Comparison of ENCODE assay signal across 32 cellular contexts in genomic region chr10:93773120-93773519, GRCh38. TPM values are rescaled to one million over a fixed set of nuclear protein-coding genes. Genes with fewer than 3 reads are reported as not detected.
"Had no signal": no experiment of that assay in that cellular context is flagged by ENCODE, and none has a peak within 500 bp of the region (broad histone marks: within the 10 kb centered on the region; RNA-seq: fewer than 3 reads in every experiment).

No MANE protein-coding gene starts in this region.

- DNase-seq: activated CD4-positive, alpha-beta memory T cell treated with anti-CD3 and anti-CD28 coated beads for 36 hours; activated CD4-positive, alpha-beta T cell treated with anti-CD3 and anti-CD28 coated beads, Interleukin-2, amount 10 ng/mL, durations not matched to agents 24 days and 14 days; activated CD4-positive, CD25-positive, alpha-beta regulatory T cell treated with anti-CD3 and anti-CD28 coated beads, Interleukin-2, amount 50 U/mL, for 72 hours; activated CD8-positive, alpha-beta memory T cell treated with anti-CD3 and anti-CD28 coated beads, Interleukin-2, amount 50 U/mL, for 4 hours; activated gamma-delta T cell; activated naive CD4-positive, alpha-beta T cell treated with anti-CD3 and anti-CD28 coated beads, Interleukin-2, amount 10 ng/mL, durations not matched to agents 7 days and 5 days; activated naive CD8-positive, alpha-beta T cell treated with anti-CD3 and anti-CD28 coated beads, Interleukin-2, amount 10 ng/mL, durations not matched to agents 7 days and 5 days; activated T-cell treated with anti-CD3 and anti-CD28 coated beads, Interleukin-2, amount 50 U/mL, for 1 hour; amniotic stem cell; dermis blood vessel endothelial cell; effector CD8-positive, alpha-beta T cell; glutamatergic neuron; islet precursor cell; left cardiac atrium; naive B cell; nephron progenitor cell; stimulated activated CD4-positive, alpha-beta T cell treated with anti-CD3 and anti-CD28 coated beads, Interleukin-1b, Interleukin-23, amount 100 ng/mL, for 48 hours; stimulated activated CD4-positive, alpha-beta T cell treated with anti-CD3 and anti-CD28 coated beads, Interleukin-4, amount 100 ng/mL, for 4 hours; stimulated activated CD8-positive, alpha-beta memory T cell treated with anti-CD3 and anti-CD28 coated beads, Interleukin-4, amount 100 ng/mL, for 48 hours; stomach; T-helper 2 cell; tibial artery had no signal

- H3K4me3 Mint-ChIP-seq: activated CD4-positive, alpha-beta memory T cell treated with anti-CD3 and anti-CD28 coated beads for 36 hours; activated CD4-positive, alpha-beta T cell treated with anti-CD3 and anti-CD28 coated beads, Interleukin-2, amount 10 ng/mL, durations not matched to agents 24 days and 14 days; activated naive CD4-positive, alpha-beta T cell treated with anti-CD3 and anti-CD28 coated beads, Interleukin-2, amount 10 ng/mL, durations not matched to agents 7 days and 5 days; activated naive CD8-positive, alpha-beta T cell treated with anti-CD3 and anti-CD28 coated beads, Interleukin-2, amount 10 ng/mL, durations not matched to agents 7 days and 5 days; activated T-helper 1 cell treated with anti-CD3 and anti-CD28 coated beads, Interleukin-12 subunit alpha, Interleukin-12 subunit beta, Interleukin-2, Interleukin-4 antibody, amounts not matched to agents 30 ng/mL and 10 ng/mL and 1 ng/mL, durations not matched to agents 14 hours and 24 hours and 36 hours; central memory CD8-positive, alpha-beta T cell; mesothelial cell of epicardium; nephron progenitor cell; stimulated activated memory B cell treated with anti-CD40 and anti-IgM and Interleukin-4, amounts not matched to agents 10 μg/mL and 1 μg/mL and 100 μg/mL, for 72 hours had no signal

- H3K36me3 ChIP-seq: breast epithelium, neutrophil, stomach, tibial artery had no signal

- H3K4me1 Mint-ChIP-seq: activated CD4-positive, alpha-beta T cell treated with anti-CD3 and anti-CD28 coated beads, Interleukin-2, amount 10 ng/mL, durations not matched to agents 24 days and 14 days; activated naive CD4-positive, alpha-beta T cell treated with anti-CD3 and anti-CD28 coated beads, Interleukin-2, amount 10 ng/mL, durations not matched to agents 7 days and 5 days; activated naive CD8-positive, alpha-beta T cell treated with anti-CD3 and anti-CD28 coated beads, Interleukin-2, amount 10 ng/mL, durations not matched to agents 7 days and 5 days; central memory CD8-positive, alpha-beta T cell; naive B cell; stimulated activated memory B cell treated with anti-CD40 and anti-IgM and Interleukin-4, amounts not matched to agents 10 μg/mL and 1 μg/mL and 100 μg/mL, for 72 hours had no signal

- H3K36me3 Mint-ChIP-seq: activated CD4-positive, alpha-beta memory T cell treated with anti-CD3 and anti-CD28 coated beads for 36 hours; activated naive CD4-positive, alpha-beta T cell treated with anti-CD3 and anti-CD28 coated beads, Interleukin-2, amount 10 ng/mL, durations not matched to agents 7 days and 5 days; activated naive CD8-positive, alpha-beta T cell treated with anti-CD3 and anti-CD28 coated beads, Interleukin-2, amount 10 ng/mL, durations not matched to agents 7 days and 5 days; mesothelial cell of epicardium; naive B cell; stimulated activated memory B cell treated with anti-CD40 and anti-IgM and Interleukin-4, amounts not matched to agents 10 μg/mL and 1 μg/mL and 100 μg/mL, for 72 hours had no signal

- H3K27ac Mint-ChIP-seq: activated CD4-positive, alpha-beta memory T cell treated with anti-CD3 and anti-CD28 coated beads for 36 hours; activated CD4-positive, alpha-beta T cell treated with anti-CD3 and anti-CD28 coated beads, Interleukin-2, amount 10 ng/mL, durations not matched to agents 24 days and 14 days; activated naive CD4-positive, alpha-beta T cell treated with anti-CD3 and anti-CD28 coated beads, Interleukin-2, amount 10 ng/mL, durations not matched to agents 7 days and 5 days; activated naive CD8-positive, alpha-beta T cell treated with anti-CD3 and anti-CD28 coated beads, Interleukin-2, amount 10 ng/mL, durations not matched to agents 7 days and 5 days; activated T-helper 1 cell treated with anti-CD3 and anti-CD28 coated beads, Interleukin-12 subunit alpha, Interleukin-12 subunit beta, Interleukin-2, Interleukin-4 antibody, amounts not matched to agents 30 ng/mL and 10 ng/mL and 1 ng/mL, durations not matched to agents 14 hours and 24 hours and 36 hours; mesothelial cell of epicardium; naive B cell; nephron progenitor cell; stimulated activated memory B cell treated with anti-CD40 and anti-IgM and Interleukin-4, amounts not matched to agents 10 μg/mL and 1 μg/mL and 100 μg/mL, for 72 hours had no signal

- H3K27me3 ChIP-seq: breast epithelium, tibial artery had no signal

- H3K4me1 ChIP-seq: breast epithelium, stomach, tibial artery had no signal

- H3K9me3 Mint-ChIP-seq: activated CD4-positive, alpha-beta memory T cell treated with anti-CD3 and anti-CD28 coated beads for 36 hours; activated CD4-positive, alpha-beta T cell treated with anti-CD3 and anti-CD28 coated beads, Interleukin-2, amount 10 ng/mL, durations not matched to agents 24 days and 14 days; activated naive CD4-positive, alpha-beta T cell treated with anti-CD3 and anti-CD28 coated beads, Interleukin-2, amount 10 ng/mL, durations not matched to agents 7 days and 5 days; activated naive CD8-positive, alpha-beta T cell treated with anti-CD3 and anti-CD28 coated beads, Interleukin-2, amount 10 ng/mL, durations not matched to agents 7 days and 5 days; activated T-helper 1 cell treated with anti-CD3 and anti-CD28 coated beads, Interleukin-12 subunit alpha, Interleukin-12 subunit beta, Interleukin-2, Interleukin-4 antibody, amounts not matched to agents 30 ng/mL and 10 ng/mL and 1 ng/mL, durations not matched to agents 14 hours and 24 hours and 36 hours; central memory CD8-positive, alpha-beta T cell; naive B cell; nephron progenitor cell; stimulated activated memory B cell treated with anti-CD40 and anti-IgM and Interleukin-4, amounts not matched to agents 10 μg/mL and 1 μg/mL and 100 μg/mL, for 72 hours had no signal

- ATAC-seq: left cardiac atrium had no signal

- H3K4me3 ChIP-seq: breast epithelium, skin epidermis, stomach, tibial artery had no signal

- H3K9me3 ChIP-seq: breast epithelium, neutrophil, stomach, tibial artery had no signal

- H3K27ac ChIP-seq: breast epithelium, neutrophil, skin epidermis, stomach, tibial artery had no signal

RNA-seq across cellular contexts. Expression of gene LGI1, which starts 15.4 kb away (rescaled TPM):
- total RNA-seq: activated CD4-positive, alpha-beta memory T cell treated with anti-CD3 and anti-CD28 coated beads for 36 hours; activated CD4-positive, alpha-beta T cell treated with anti-CD3 and anti-CD28 coated beads, Interleukin-2, amount 10 ng/mL, durations not matched to agents 24 days and 14 days; activated CD8-positive, alpha-beta memory T cell treated with anti-CD3 and anti-CD28 coated beads for 36 hours; activated naive CD8-positive, alpha-beta T cell treated with anti-CD3 and anti-CD28 coated beads, Interleukin-2, amount 10 ng/mL, durations not matched to agents 7 days and 5 days; activated T-helper 1 cell treated with anti-CD3 and anti-CD28 coated beads, Interleukin-12 subunit alpha, Interleukin-12 subunit beta, Interleukin-2, Interleukin-4 antibody, amounts not matched to agents 30 ng/mL and 10 ng/mL and 1 ng/mL, durations not matched to agents 14 hours and 24 hours and 36 hours; dermis blood vessel endothelial cell; epithelial cell of proximal tubule; osteocyte had no signal
